In the genomic region with DNA sequence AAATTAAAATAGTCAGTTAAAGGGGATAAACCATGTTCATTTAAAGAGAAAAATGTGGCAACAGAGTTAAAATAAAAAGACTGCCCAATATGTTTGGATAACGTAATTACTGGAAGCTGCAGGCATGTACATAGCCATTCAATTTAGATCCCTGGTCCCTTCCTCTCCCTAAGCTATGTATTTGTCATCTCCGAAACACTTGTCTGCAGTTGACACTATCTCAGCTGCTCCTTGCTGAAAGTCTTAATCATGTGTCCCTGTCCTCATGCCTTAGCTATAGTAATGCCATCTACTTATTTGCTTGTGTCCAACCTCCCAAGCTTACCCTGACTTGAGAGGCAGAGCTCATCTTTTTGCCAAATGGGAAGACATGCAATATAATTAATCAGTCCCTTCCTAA, we compare ENCODE assay signal across 15 cellular contexts.
"Had no signal": no experiment of that assay in that cellular context is flagged by ENCODE, and none has a peak within 500 bp of the region (broad histone marks: within the 10 kb centered on the region; RNA-seq: fewer than 3 reads in every experiment).

No MANE protein-coding gene starts in this region.

- H3K4me1 ChIP-seq: colonic mucosa had no signal

- H3K27me3 ChIP-seq: cardiac muscle cell, colonic mucosa, gastroesophageal sphincter, ovary, stomach, transverse colon had no signal

- H3K36me3 ChIP-seq: cardiac muscle cell, colonic mucosa, gastroesophageal sphincter, lower lobe of right lung, ovary, stomach, transverse colon had no signal

- H3K27ac ChIP-seq: cardiac muscle cell, colonic mucosa, epithelial cell of prostate, gastroesophageal sphincter, lower lobe of right lung, ovary, stomach had no signal

- H3K9me3 ChIP-seq: colonic mucosa, gastroesophageal sphincter, lower lobe of right lung, ovary, transverse colon had no signal

- ATAC-seq: lower lobe of right lung, natural killer cell had no signal

- H3K4me3 ChIP-seq: cardiac muscle cell, colonic mucosa, gastroesophageal sphincter, lower lobe of right lung, ovary, stomach, transverse colon had no signal

- DNase-seq: activated CD4-positive, alpha-beta memory T cell treated with anti-CD3 and anti-CD28 coated beads, Interleukin-2, amount 10 ng/mL, durations not matched to agents 7 days and 5 days; activated gamma-delta T cell; activated T-cell treated with anti-CD3 and anti-CD28 coated beads, Interleukin-2, amount 50 U/mL, for 48 hours; colonic mucosa; effector CD8-positive, alpha-beta T cell; lower lobe of right lung; natural killer cell; ovary; stimulated activated CD4-positive, alpha-beta T cell treated with anti-CD3 and anti-CD28 coated beads, Interleukin-4, amount 100 ng/mL, for 4 hours; stomach; T-helper 9 cell; transverse colon had no signal
